In the genomic region with DNA sequence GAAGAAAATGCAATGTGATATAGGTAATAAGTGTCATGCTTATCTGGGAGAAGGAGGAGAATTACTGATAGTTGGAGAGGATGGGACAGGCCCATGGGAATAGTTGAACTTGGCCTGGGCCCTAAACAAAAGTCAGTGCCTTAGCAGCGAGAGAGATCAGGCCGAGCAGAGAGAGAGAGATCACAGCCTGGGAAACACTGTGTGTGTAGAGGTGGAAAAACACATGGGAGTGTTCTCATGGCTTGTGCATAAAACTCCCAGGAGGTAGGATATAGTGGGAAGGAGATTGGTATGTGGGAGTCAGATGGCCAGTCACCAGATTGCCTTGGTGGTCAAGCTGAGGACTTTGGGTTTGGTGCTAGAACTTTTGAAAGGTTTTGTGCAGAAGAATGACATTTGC, we compare ENCODE assay signal across 1 cellular context.
TF ChIP-seq lines count a peak whose summit lies in the region.

No MANE protein-coding gene starts in this region.

TF ChIP-seq in WTC11, 78 proteins besides CTCF, POLR2A, EP300 and RAD21 (continued from another document):
- no peak for TF ChIP-seq STAT6 (CRISPR knock-in tag; conservative IDR thresholded peaks at IDR 0.05; ENCODE audit: low read depth)
- TF ChIP-seq NFATC4 (CRISPR knock-in tag; IDR thresholded peaks at IDR 0.05): no peak
